ENCODE assay signal across 8 cellular contexts in genomic region chr19:42250666-42251531, GRCh38. TPM values are rescaled to one million over a fixed set of nuclear protein-coding genes. Genes with fewer than 3 reads are reported as not detected.
DNase-seq lines count a peak whose midpoint lies in the region; ATAC-seq and TF ChIP-seq lines count a peak whose summit lies in the region.

No MANE protein-coding gene starts in this region.

- H3K9me3 Mint-ChIP-seq in activated T-helper 17 cell treated with anti-CD3 and anti-CD28 coated beads, Interleukin-2, amount 50 U/mL, for 72 hours, result no peaks in the 10 kb centered on the region
- H3K9me3 Mint-ChIP-seq in glutamatergic neuron (ENCODE audit: unreplicated experiment), result peaks cover 10% of the 10 kb centered on the region

- H3K36me3 ChIP-seq in HEK293 (ENCODE audit: control insufficient read depth in 2 of 2, insufficient read depth in 1 of 2, low read length in 2 of 2) (peaks cover 11 to 23% of the 10 kb centered on the region in 2 experiments; a peak in 2 of 3 replicates), stomach (peaks cover 17 to 36% (median 26%) of the 10 kb centered on the region in 4 donors)

- peaks cover 32% of the 10 kb centered on the region for H3K4me1 ChIP-seq in HEK293 (ENCODE audit: control insufficient read depth, insufficient read depth, low read length)
- peaks cover 40 to 79% (median 61%) of the 10 kb centered on the region in 4 donors for H3K4me1 ChIP-seq in stomach

- H3K36me3 Mint-ChIP-seq in activated T-helper 17 cell treated with anti-CD3 and anti-CD28 coated beads, Interleukin-2, amount 50 U/mL, for 72 hours (ENCODE audit: low read depth), result peaks cover 30% of the 10 kb centered on the region
- H3K36me3 Mint-ChIP-seq in glutamatergic neuron (ENCODE audit: unreplicated experiment), result no peaks in the 10 kb centered on the region

- no peak overlapping the region for H3K27ac Mint-ChIP-seq in activated T-helper 17 cell treated with anti-CD3 and anti-CD28 coated beads, Interleukin-2, amount 50 U/mL, for 72 hours
- H3K27ac Mint-ChIP-seq in glutamatergic neuron (ENCODE audit: unreplicated experiment), result no peak overlapping the region

- no peak for TF ChIP-seq CTCF in HEK293 (tag by site-specific recombination; IDR thresholded peaks at IDR 0.05)
- TF ChIP-seq CTCF in stomach (IDR thresholded peaks at IDR 0.05), result no peak
- TF ChIP-seq CTCF in glutamatergic neuron (IDR thresholded peaks at IDR 0.05; ENCODE audit: partially characterized antibody, unreplicated experiment), result no peak

- no peaks in the 10 kb centered on the region for H3K27me3 Mint-ChIP-seq in activated T-helper 17 cell treated with anti-CD3 and anti-CD28 coated beads, Interleukin-2, amount 50 U/mL, for 72 hours
- H3K27me3 Mint-ChIP-seq in glutamatergic neuron (ENCODE audit: unreplicated experiment), result peaks cover 5% of the 10 kb centered on the region

- H3K9me3 ChIP-seq in HEK293 (ENCODE audit: control insufficient read depth, insufficient read depth, low read depth, low read length), result no peaks in the 10 kb centered on the region
- H3K9me3 ChIP-seq in stomach, result no peaks in the 10 kb centered on the region

- H3K27ac ChIP-seq in HEK293 (ENCODE audit: extremely low read depth, low read depth, low read length), result peak overlapping the region; percentile 87
- peak overlapping the region; percentile 47 to 100 (median 99) for H3K27ac ChIP-seq in stomach

- WGBS in stomach, 5 donors, result 17 to 25% (median 19%) methylated on average over 12 to 19 of the region's 19 CpGs

- H3K4me3 ChIP-seq in HEK293 (ENCODE audit: low read depth, low read length), result no peak overlapping the region
- H3K4me3 ChIP-seq in stomach, result peak overlapping the region; percentile 7 to 93 (median 22)

- no peak for ATAC-seq in activated T-helper 17 cell treated with anti-CD3 and anti-CD28 coated beads, Interleukin-2, amount 50 U/mL, for 72 hours (replicated peaks)

- intact Hi-C loops in stomach (cut with DNase I; ENCODE audit: low total_unique reads), result no loop called here

- no peak for TF ChIP-seq EP300 in stomach (IDR thresholded peaks at IDR 0.05)

- H3K27me3 ChIP-seq in stomach, result no peaks in the 10 kb centered on the region

- H3K4me3 Mint-ChIP-seq in activated T-helper 17 cell treated with anti-CD3 and anti-CD28 coated beads, Interleukin-2, amount 50 U/mL, for 72 hours, result no peak overlapping the region
- no peak overlapping the region for H3K4me3 Mint-ChIP-seq in glutamatergic neuron (ENCODE audit: unreplicated experiment)

- POLR2A ChIA-PET in HEK293 (lab: Yijun Ruan, JAX), result interaction anchor here (0.7 to 13.9 kb wide), 5 partner anchors 8 to 148 kb away, joined by 3 to 242 read pairs (median 4); partner anchors contain the start of gene GSK3A

- H3K4me1 Mint-ChIP-seq in activated T-helper 17 cell treated with anti-CD3 and anti-CD28 coated beads, Interleukin-2, amount 50 U/mL, for 72 hours, result peaks cover 12% of the 10 kb centered on the region
- peaks cover 9% of the 10 kb centered on the region for H3K4me1 Mint-ChIP-seq in glutamatergic neuron (ENCODE audit: low read depth, unreplicated experiment)

- DNase-seq in amygdala (lab: John Stamatoyannopoulos, UW), result peak in 40 of 56 donors; percentile 15 to 77 (median 46)
- DNase-seq in iris pigment epithelial cell (ENCODE audit: low read depth), result peak; percentile 68
- DNase-seq in stomach, result no peak
- no peak for DNase-seq in NCI-H1048 (lab: John Stamatoyannopoulos, UW)
- DNase-seq in SIG-M5 (lab: John Stamatoyannopoulos, UW), result no peak
- DNase-seq in glutamatergic neuron, result no peak

- CTCF ChIA-PET in HEK293 (lab: Yijun Ruan, JAX), result interaction anchor here (0.6 to 11.8 kb wide), 6 partner anchors 29 to 1884 kb away, joined by 3 to 276 read pairs (median 6); no protein-coding TSS in a partner anchor

- TF ChIP-seq POLR2A in stomach (IDR thresholded peaks at IDR 0.05), result no peak

TF ChIP-seq in HEK293, 187 proteins besides CTCF, POLR2A, EP300 and RAD21 (continues in another document):
- TF ChIP-seq REST (tag by site-specific recombination; IDR thresholded peaks at IDR 0.05), result no peak
- TF ChIP-seq ZBTB20 (tag by site-specific recombination; IDR thresholded peaks at IDR 0.05), result no peak; the same call in 1 of the 2 replicates
- TF ChIP-seq ZNF398 (tag by site-specific recombination; IDR thresholded peaks at IDR 0.05), result 0 out of 2 replicates have a peak, but pooled peaks have one; percentile 8
- TF ChIP-seq ZNF133 (tag by site-specific recombination; IDR thresholded peaks at IDR 0.05), result no peak
- no peak for TF ChIP-seq ZBTB48 (tag by site-specific recombination; IDR thresholded peaks at IDR 0.05)
- 0 out of 2 replicates have a peak, but pooled peaks have one; percentile 26 for TF ChIP-seq KLF8 (tag by site-specific recombination; IDR thresholded peaks at IDR 0.05)
- no peak for TF ChIP-seq ZNF561 (tag by site-specific recombination; IDR thresholded peaks at IDR 0.05; ENCODE audit: borderline replicate concordance)
- TF ChIP-seq ZNF292 (tag by site-specific recombination; IDR thresholded peaks at IDR 0.05; ENCODE audit: borderline replicate concordance, low read depth), result no peak
- TF ChIP-seq SETDB1 (IDR thresholded peaks at IDR 0.05; ENCODE audit: insufficient read length, low read length), result no peak
- TF ChIP-seq IKZF3 (tag by site-specific recombination; IDR thresholded peaks at IDR 0.05), result 0 out of 2 replicates have a peak, but pooled peaks have one; percentile 16
- peak; percentile 61; the same call in 1 of the 2 replicates for TF ChIP-seq ZBTB7A (tag by site-specific recombination; IDR thresholded peaks at IDR 0.05; ENCODE audit: low read depth)
- no peak for TF ChIP-seq TRIM28 (IDR thresholded peaks at IDR 0.05; ENCODE audit: borderline replicate concordance, low read length)

RNA-seq across cellular contexts. Expression of gene ERF, which starts 4.0 kb away (rescaled TPM):
- total RNA-seq in stomach (100 to 1,000 TPM in 1 of 5 donors, 10 to 100 TPM in 4; 11.6 to 118 (median 40.6) TPM), glutamatergic neuron (ENCODE audit: unreplicated experiment) (28.0 TPM)
- 10 to 100 TPM; 12.9 to 36.5 (median 16.3) TPM for polyA plus RNA-seq in stomach
- 10 to 100 TPM; 44.8 to 49.7 TPM for total RNA-seq in activated T-helper 17 cell treated with anti-CD3 and anti-CD28 coated beads, Interleukin-2, amount 50 U/mL, for 72 hours

RNA-seq across cellular contexts. Expression of gene GSK3A, which starts 8.5 kb away (rescaled TPM):
- total RNA-seq in stomach (10 to 100 TPM in 4 of 5 donors, 1 to 10 TPM in 1; 5.8 to 77.2 (median 22.6) TPM), glutamatergic neuron (ENCODE audit: unreplicated experiment) (83.2 TPM)
- polyA plus RNA-seq in stomach, result 10 to 100 TPM; 25.5 to 40.8 (median 35.0) TPM
- 10 to 100 TPM; 30.3 to 47.2 TPM for total RNA-seq in activated T-helper 17 cell treated with anti-CD3 and anti-CD28 coated beads, Interleukin-2, amount 50 U/mL, for 72 hours

RNA-seq across cellular contexts. Expression of gene CIC, which starts 18.2 kb away (rescaled TPM):
- total RNA-seq in stomach (10 to 100 TPM; 19.8 to 60.3 (median 39.1) TPM), glutamatergic neuron (ENCODE audit: unreplicated experiment) (150 TPM)
- polyA plus RNA-seq in stomach, result 10 to 100 TPM; 15.4 to 31.8 (median 21.5) TPM
- 100 to 1,000 TPM in 1 of 2 donors, 10 to 100 TPM in 1; 85.4 to 165 TPM for total RNA-seq in activated T-helper 17 cell treated with anti-CD3 and anti-CD28 coated beads, Interleukin-2, amount 50 U/mL, for 72 hours

RNA-seq across cellular contexts. Expression of gene ZNF526, which starts 30.8 kb away (rescaled TPM):
- 10 to 100 TPM in 2 of 5 donors, 1 to 10 TPM in 3; 4.7 to 12.0 (median 6.8) TPM for total RNA-seq in stomach
- 1 to 10 TPM; 2.4 to 3.7 (median 3.2) TPM for polyA plus RNA-seq in stomach
- total RNA-seq in activated T-helper 17 cell treated with anti-CD3 and anti-CD28 coated beads, Interleukin-2, amount 50 U/mL, for 72 hours, result 10 to 100 TPM; 17.2 to 18.0 TPM
- 12.0 TPM for total RNA-seq in glutamatergic neuron (ENCODE audit: unreplicated experiment)

RNA-seq across cellular contexts. Expression of gene DEDD2, which starts 33.4 kb away (rescaled TPM):
- total RNA-seq in stomach, result 100 to 1,000 TPM in 1 of 5 donors, 10 to 100 TPM in 4; 16.7 to 195 (median 43.8) TPM
- polyA plus RNA-seq in stomach, result 10 to 100 TPM; 20.8 to 35.9 (median 22.0) TPM
- total RNA-seq in activated T-helper 17 cell treated with anti-CD3 and anti-CD28 coated beads, Interleukin-2, amount 50 U/mL, for 72 hours, result 10 to 100 TPM; 37.4 to 45.7 TPM
- 30.7 TPM for total RNA-seq in glutamatergic neuron (ENCODE audit: unreplicated experiment)

Comparison
In these comparisons a context has a peak if more than half of its experiments do, and no peak if none do; other contexts are left out.
1. DNase-seq: peak in amygdala (40 of 56) and iris pigment epithelial cell (single experiment); none in stomach (single experiment), NCI-H1048 (single experiment), SIG-M5 (single experiment) and glutamatergic neuron (single experiment).